ENCODE assay signal across 9 cellular contexts in genomic region chr15:89379423-89379735, GRCh38. TPM values are rescaled to one million over a fixed set of nuclear protein-coding genes. Genes with fewer than 3 reads are reported as not detected.
DNase-seq lines count a peak whose midpoint lies in the region; ATAC-seq and TF ChIP-seq lines count a peak whose summit lies in the region.
"Had no signal": no experiment of that assay in that cellular context is flagged by ENCODE, and none has a peak within 500 bp of the region (broad histone marks: within the 10 kb centered on the region; RNA-seq: fewer than 3 reads in every experiment).

No MANE protein-coding gene starts in this region.

- H3K4me3 Mint-ChIP-seq in central memory CD8-positive, alpha-beta T cell, result peak overlapping the region; percentile 59

- DNase-seq in left ventricle myocardium inferior (no peak), Right ventricle myocardium inferior (ENCODE audit: missing footprints) (no peak), upper lobe of right lung (no peak), NCI-H2196 treated with DMSO at 0.1 percent for 48 hours (lab: John Stamatoyannopoulos, UW; ENCODE audit: unreplicated experiment) (no peak)
- no peak for DNase-seq in central memory CD8-positive, alpha-beta T cell (ENCODE audit: low spot score in 2 of 2)
- DNase-seq: NCI-H2029 had no signal

- peaks cover 21% of the 10 kb centered on the region for H3K4me1 ChIP-seq in left ventricle myocardium inferior
- H3K4me1 ChIP-seq in mononuclear cell (ENCODE audit: insufficient read depth, low read length), result peaks cover 19% of the 10 kb centered on the region
- peaks cover 10% of the 10 kb centered on the region for H3K4me1 ChIP-seq in upper lobe of right lung

- H3K36me3 ChIP-seq in left ventricle myocardium inferior, result no peaks in the 10 kb centered on the region
- H3K36me3 ChIP-seq in upper lobe of right lung, result no peaks in the 10 kb centered on the region

- no peak overlapping the region for H3K27ac ChIP-seq in left ventricle myocardium inferior (replicated peaks)
- no peak overlapping the region for H3K27ac ChIP-seq in upper lobe of right lung

- H3K4me3 ChIP-seq in left ventricle myocardium inferior (peak overlapping the region; percentile 66), mononuclear cell (ENCODE audit: low read length) (peak overlapping the region; percentile 30), upper lobe of right lung (peak overlapping the region; percentile 35)

- H3K9me3 ChIP-seq in left ventricle myocardium inferior (replicated peaks) (no peaks in the 10 kb centered on the region), mononuclear cell (ENCODE audit: low read depth, low read length) (no peaks in the 10 kb centered on the region), upper lobe of right lung (no peaks in the 10 kb centered on the region)

- intact Hi-C loops in left ventricle myocardium inferior (cut with micrococcal nuclease), result no loop called here
- intact Hi-C loops in Right ventricle myocardium inferior (cut with DNase I), result no loop called here
- intact Hi-C loops in upper lobe of right lung (cut with DNase I), result no loop called here

- no peak overlapping the region for H3K27ac Mint-ChIP-seq in central memory CD8-positive, alpha-beta T cell (ENCODE audit: low read depth)

- ATAC-seq in Right ventricle myocardium inferior (no peak), upper lobe of right lung (no peak), GM18519 (IDR thresholded peaks at IDR 0.05; ENCODE audit: low FRiP score, unreplicated experiment) (no peak), HG03039 (IDR thresholded peaks at IDR 0.05; ENCODE audit: unreplicated experiment) (no peak)
- ATAC-seq in central memory CD8-positive, alpha-beta T cell (replicated peaks; ENCODE audit: extremely low read depth, poor library complexity, severe bottlenecking), result no peak

- TF ChIP-seq CTCF in left ventricle myocardium inferior (IDR thresholded peaks at IDR 0.05; ENCODE audit: borderline replicate concordance), result no peak
- no peak for TF ChIP-seq CTCF in upper lobe of right lung (IDR thresholded peaks at IDR 0.05)

- H3K27me3 ChIP-seq in left ventricle myocardium inferior (ENCODE audit: low read depth), result peaks cover 100% of the 10 kb centered on the region
- H3K27me3 ChIP-seq in mononuclear cell (ENCODE audit: insufficient read depth, low read length), result peaks cover 75% of the 10 kb centered on the region
- H3K27me3 ChIP-seq in upper lobe of right lung, result peaks cover 80% of the 10 kb centered on the region

- H3K9me3 Mint-ChIP-seq in central memory CD8-positive, alpha-beta T cell, result no peaks in the 10 kb centered on the region

- H3K36me3 Mint-ChIP-seq in central memory CD8-positive, alpha-beta T cell (ENCODE audit: insufficient read depth), result peaks cover 6% of the 10 kb centered on the region

- no peaks in the 10 kb centered on the region for H3K4me1 Mint-ChIP-seq in central memory CD8-positive, alpha-beta T cell

- peaks cover 70% of the 10 kb centered on the region for H3K27me3 Mint-ChIP-seq in central memory CD8-positive, alpha-beta T cell

RNA-seq across cellular contexts. Expression of gene POLG, which starts 44.8 kb away (rescaled TPM):
- 31.1 TPM for total RNA-seq in left ventricle myocardium inferior
- total RNA-seq in Right ventricle myocardium inferior, result 39.7 TPM
- total RNA-seq in mononuclear cell, result 84.7 TPM
- total RNA-seq in upper lobe of right lung, result 56.6 TPM
